ENCODE assay signal across 8 cellular contexts in genomic region chr7:44044315-44045225, GRCh38. TPM values are rescaled to one million over a fixed set of nuclear protein-coding genes. Genes with fewer than 3 reads are reported as not detected.
DNase-seq lines count a peak whose midpoint lies in the region; ATAC-seq and TF ChIP-seq lines count a peak whose summit lies in the region.

Gene DBNL, plus strand, starts transcription at chr7:44044702. Its CDS starts 36 bp downstream, at chr7:44044738.

- H3K9ac ChIP-seq in BLaER1 treated with 17β-estradiol and CSF1 and Interleukin-3, amounts not matched to agents 10 nM and 100 nM: peak within 1 kb of the TSS; percentile 86 to 96 (median 90)
- H3K9ac ChIP-seq in duodenal mucosa (ENCODE audit: low read depth in 1 of 2, low read length in 2 of 2): peak within 1 kb of the TSS; percentile 87 to 98

- H3K9me3 ChIP-seq in BLaER1 treated with 17β-estradiol and CSF1 and Interleukin-3, amounts not matched to agents 10 nM and 100 nM (replicated peaks in 1 of 11): no peaks in the 10 kb centered on the region
- no peaks in the 10 kb centered on the region for H3K9me3 ChIP-seq in duodenal mucosa (ENCODE audit: control insufficient read depth in 1 of 2, low read length in 2 of 2)
- H3K9me3 ChIP-seq in lower lobe of right lung: no peaks in the 10 kb centered on the region

- H3K4me2 ChIP-seq in BLaER1 treated with 17β-estradiol and CSF1 and Interleukin-3, amounts not matched to agents 10 nM and 100 nM: peak within 1 kb of the TSS; percentile 89 to 100 (median 99)

- peaks cover 43 to 62% (median 54%) of the 10 kb centered on the region in 10 experiments for H3K4me1 ChIP-seq in BLaER1 treated with 17β-estradiol and CSF1 and Interleukin-3, amounts not matched to agents 10 nM and 100 nM
- H3K4me1 ChIP-seq in duodenal mucosa (ENCODE audit: control insufficient read depth in 1 of 2, insufficient read depth in 2 of 2, low read length in 2 of 2) (peaks cover 28 to 35% of the 10 kb centered on the region in 2 donors), lower lobe of right lung (peaks cover 52% of the 10 kb centered on the region)

- H3K27me3 ChIP-seq in BLaER1 treated with 17β-estradiol and CSF1 and Interleukin-3, amounts not matched to agents 10 nM and 100 nM: no peaks in the 10 kb centered on the region
- H3K27me3 ChIP-seq in duodenal mucosa (ENCODE audit: control insufficient read depth in 1 of 2, insufficient read depth in 2 of 2, low read length in 2 of 2) (no peaks in the 10 kb centered on the region), lower lobe of right lung (ENCODE audit: low read depth) (no peaks in the 10 kb centered on the region)

- H3K27ac Mint-ChIP-seq in activated CD4-positive, alpha-beta memory T cell treated with anti-CD3 and anti-CD28 coated beads, Interleukin-2, amount 10 ng/mL, durations not matched to agents 7 days and 5 days: peak within 1 kb of the TSS; percentile 98

- peaks cover 42% of the 10 kb centered on the region for H3K36me3 Mint-ChIP-seq in activated CD4-positive, alpha-beta memory T cell treated with anti-CD3 and anti-CD28 coated beads, Interleukin-2, amount 10 ng/mL, durations not matched to agents 7 days and 5 days (ENCODE audit: low read depth)

- POLR2A ChIA-PET in activated CD4-positive, alpha-beta memory T cell treated with anti-CD3 and anti-CD28 coated beads, Interleukin-2, amount 10 ng/mL, durations not matched to agents 7 days and 5 days (lab: Charles Lee): interaction anchor here (0.7 to 5.7 kb wide), 21 partner anchors 14 to 952 kb away, joined by 3 to 73 read pairs (median 4); partner anchors contain the start of genes COA1, NUDCD3, PGAM2 and POLD2

- TF ChIP-seq CTCF in lower lobe of right lung (IDR thresholded peaks at IDR 0.05): no peak

- DNase-seq in GM19240 (ENCODE audit: insufficient read length, low spot score): peak; percentile 75
- peak; percentile 92 for DNase-seq in NCI-H82 (lab: John Stamatoyannopoulos, UW)
- DNase-seq in activated CD4-positive, alpha-beta memory T cell treated with anti-CD3 and anti-CD28 coated beads, Interleukin-2, amount 10 ng/mL, durations not matched to agents 7 days and 5 days: peak; percentile 94
- DNase-seq in lower lobe of right lung: peak; percentile 98
- peak; percentile 67 to 89 (median 72) for DNase-seq in stimulated activated CD4-positive, alpha-beta T cell treated with anti-CD3 and anti-CD28 coated beads, TNF-alpha, amount 100 ng/mL, for 1 hour (ENCODE audit: low read depth in 3 of 3, low spot score in 1 of 3)

- peaks cover 53% of the 10 kb centered on the region for H3K4me1 Mint-ChIP-seq in activated CD4-positive, alpha-beta memory T cell treated with anti-CD3 and anti-CD28 coated beads, Interleukin-2, amount 10 ng/mL, durations not matched to agents 7 days and 5 days

- peaks cover 12 to 32% (median 17%) of the 10 kb centered on the region in 11 experiments for H3K36me3 ChIP-seq in BLaER1 treated with 17β-estradiol and CSF1 and Interleukin-3, amounts not matched to agents 10 nM and 100 nM
- peaks cover 7 to 16% of the 10 kb centered on the region in 2 donors for H3K36me3 ChIP-seq in duodenal mucosa (ENCODE audit: control insufficient read depth in 1 of 2, insufficient read depth in 2 of 2, low read length in 2 of 2)
- H3K36me3 ChIP-seq in lower lobe of right lung: peaks cover 17% of the 10 kb centered on the region

- ATAC-seq in HG03457 (IDR thresholded peaks at IDR 0.05; ENCODE audit: unreplicated experiment) (peak; percentile 53), lower lobe of right lung (peak; percentile 91 to 96)

- peak within 1 kb of the TSS; percentile 84 to 94 (median 86) for H3K27ac ChIP-seq in BLaER1 treated with 17β-estradiol and CSF1 and Interleukin-3, amounts not matched to agents 10 nM and 100 nM
- H3K27ac ChIP-seq in duodenal mucosa (ENCODE audit: low read depth, low read length): peak within 1 kb of the TSS; percentile 85
- H3K27ac ChIP-seq in lower lobe of right lung: peak within 1 kb of the TSS; percentile 99

- intact Hi-C loops in lower lobe of right lung (cut with DNase I): no loop called here

- no peaks in the 10 kb centered on the region for H3K9me3 Mint-ChIP-seq in activated CD4-positive, alpha-beta memory T cell treated with anti-CD3 and anti-CD28 coated beads, Interleukin-2, amount 10 ng/mL, durations not matched to agents 7 days and 5 days

- CTCF ChIA-PET in activated CD4-positive, alpha-beta memory T cell treated with anti-CD3 and anti-CD28 coated beads, Interleukin-2, amount 10 ng/mL, durations not matched to agents 7 days and 5 days (lab: Charles Lee): interaction anchor here (1.2 to 1.3 kb wide), 2 partner anchors 25 to 37 kb away, joined by 3 to 5 read pairs; no protein-coding TSS in a partner anchor

- H3K4me3 ChIP-seq in BLaER1 treated with 17β-estradiol and CSF1 and Interleukin-3, amounts not matched to agents 10 nM and 100 nM: peak within 1 kb of the TSS; percentile 76 to 98 (median 89)
- H3K4me3 ChIP-seq in duodenal mucosa (ENCODE audit: low read depth in 1 of 2, low read length in 2 of 2) (peak within 1 kb of the TSS; percentile 90 to 92), lower lobe of right lung (peak within 1 kb of the TSS; percentile 100)

- peak within 1 kb of the TSS; percentile 83 for H3K4me3 Mint-ChIP-seq in activated CD4-positive, alpha-beta memory T cell treated with anti-CD3 and anti-CD28 coated beads, Interleukin-2, amount 10 ng/mL, durations not matched to agents 7 days and 5 days

- H3K27me3 Mint-ChIP-seq in activated CD4-positive, alpha-beta memory T cell treated with anti-CD3 and anti-CD28 coated beads, Interleukin-2, amount 10 ng/mL, durations not matched to agents 7 days and 5 days: no peaks in the 10 kb centered on the region

- H4K20me1 ChIP-seq in BLaER1 treated with 17β-estradiol and CSF1 and Interleukin-3, amounts not matched to agents 10 nM and 100 nM: peaks cover 29 to 44% (median 41%) of the 10 kb centered on the region in 11 experiments; a peak in 21 of 22 replicates

RNA-seq across cellular contexts. Expression of gene DBNL, which starts in this region (rescaled TPM):
- 100 to 1,000 TPM; 175 to 176 TPM for total RNA-seq in activated CD4-positive, alpha-beta memory T cell treated with anti-CD3 and anti-CD28 coated beads, Interleukin-2, amount 10 ng/mL, durations not matched to agents 7 days and 5 days
- total RNA-seq in lower lobe of right lung: 109 TPM

Comparison
In these comparisons a context has a peak if more than half of its experiments do, and no peak if none do; other contexts are left out.
1. Peak in every context shown above with its lines: DNase-seq, ATAC-seq, H3K4me3 ChIP-seq and H3K27ac ChIP-seq.